Comparison of ENCODE assay signal across 3 cellular contexts in genomic region chr11:6919698-6920097, GRCh38.
TF ChIP-seq lines count a peak whose summit lies in the region.

No MANE protein-coding gene starts in this region.

TF ChIP-seq in WTC11, 78 proteins besides CTCF, POLR2A, EP300 and RAD21:
- no peak for TF ChIP-seq ATF3 (CRISPR knock-in tag; conservative IDR thresholded peaks at IDR 0.05)
- TF ChIP-seq GTF2I (CRISPR knock-in tag; conservative IDR thresholded peaks at IDR 0.05), result 0 out of 2 replicates have a peak, but pooled peaks have one; percentile 28

TF ChIP-seq in H1, 55 proteins besides CTCF, POLR2A, EP300 and RAD21:
- TF ChIP-seq KDM1A (IDR thresholded peaks at IDR 0.05; ENCODE audit: borderline replicate concordance, low read length), result peak; percentile 86; the same call in 1 of the 2 replicates
- TF ChIP-seq ASH2L (IDR thresholded peaks at IDR 0.05; ENCODE audit: low read length), result no peak

TF ChIP-seq in GM12891, 5 proteins besides CTCF, POLR2A, EP300 and RAD21:
- no peak for TF ChIP-seq POLR2AphosphoS5 (IDR thresholded peaks at IDR 0.05; ENCODE audit: low read depth, low read length)
- TF ChIP-seq PAX5 (IDR thresholded peaks at IDR 0.05; ENCODE audit: insufficient read depth, low read length, severe bottlenecking), result no peak
- no peak for TF ChIP-seq TAF1 (IDR thresholded peaks at IDR 0.05; ENCODE audit: low read depth, low read length)
- TF ChIP-seq POU2F2 (IDR thresholded peaks at IDR 0.05; ENCODE audit: low read depth, low read length), result no peak
- TF ChIP-seq SPI1 (IDR thresholded peaks at IDR 0.05; ENCODE audit: low read depth, low read length), result no peak
TF ChIP-seq in GM12891: peak in this region for 0.
